24 cellular contexts compared by ENCODE assay signal in the genomic region with DNA sequence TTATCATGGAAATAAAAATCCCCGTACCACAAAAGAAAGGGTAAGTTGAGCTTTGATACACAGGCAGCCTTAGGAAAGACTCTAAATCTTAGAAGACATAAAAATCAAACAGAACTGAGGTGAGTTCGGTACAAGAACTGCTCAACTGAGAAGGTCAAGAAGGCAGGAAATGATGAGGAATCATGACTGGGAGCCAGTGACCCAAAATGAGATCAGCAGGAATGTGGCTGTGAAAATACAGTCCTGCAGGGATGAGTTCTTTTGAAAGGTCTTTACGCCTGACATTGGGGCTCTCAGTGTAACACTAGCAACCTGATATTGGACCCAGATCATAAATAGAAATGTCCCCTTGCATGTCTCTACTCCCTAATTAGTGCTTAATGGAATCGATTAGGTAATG. TPM values are rescaled to one million over a fixed set of nuclear protein-coding genes. Genes with fewer than 3 reads are reported as not detected.
DNase-seq lines count a peak whose midpoint lies in the region; ATAC-seq and TF ChIP-seq lines count a peak whose summit lies in the region.
"Had no signal": no experiment of that assay in that cellular context is flagged by ENCODE, and none has a peak within 500 bp of the region (broad histone marks: within the 10 kb centered on the region; RNA-seq: fewer than 3 reads in every experiment).

No MANE protein-coding gene starts in this region.

- DNase-seq in AG10803 (ENCODE audit: low read depth) (peak; percentile 44), LHCN-M2 (ENCODE audit: low read depth) (peak; percentile 25), chondrocyte (ENCODE audit: low spot score) (no peak), kidney glomerular epithelial cell (lab: John Stamatoyannopoulos, UW) (peak; percentile 43), T-helper 17 cell (no peak), T-cell (no peak)
- DNase-seq: activated CD4-positive, alpha-beta T cell treated with anti-CD3 and anti-CD28 coated beads for 36 hours; activated naive CD8-positive, alpha-beta T cell treated with anti-CD3 and anti-CD28 coated beads, Interleukin-2, amount 10 ng/mL, durations not matched to agents 7 days and 5 days; caudate nucleus; DMS153; dorsolateral prefrontal cortex; NCI-H1417; NCI-H2107; NCI-H510A; posterior cingulate gyrus; RPMI8226 had no signal

- POLR2A ChIA-PET in T-cell (lab: Charles Lee): no interaction called here

- no peaks in the 10 kb centered on the region for H3K9me3 Mint-ChIP-seq in chondrocyte (ENCODE audit: low read depth)
- peaks cover 2 to 19% (median 8%) of the 10 kb centered on the region in 3 donors for H3K9me3 Mint-ChIP-seq in T-cell

- H3K4me3 Mint-ChIP-seq in chondrocyte (ENCODE audit: unreplicated experiment) (no peak overlapping the region), T-helper 17 cell (no peak overlapping the region), T-cell (no peak overlapping the region)
- H3K4me3 Mint-ChIP-seq: activated CD4-positive, alpha-beta T cell treated with anti-CD3 and anti-CD28 coated beads for 36 hours; activated naive CD8-positive, alpha-beta T cell treated with anti-CD3 and anti-CD28 coated beads, Interleukin-2, amount 10 ng/mL, durations not matched to agents 7 days and 5 days; mesothelial cell of epicardium; natural killer cell treated with Interleukin-12 subunit alpha and Interleukin-12 subunit beta and Interleukin-15 and Interleukin-18, amount 100 ng/mL, for 72 hours; stimulated activated memory B cell treated with anti-CD40 and anti-IgM and Interleukin-4, amounts not matched to agents 10 μg/mL and 1 μg/mL and 100 μg/mL, for 72 hours had no signal

- ATAC-seq in HG02623 (IDR thresholded peaks at IDR 0.05; ENCODE audit: unreplicated experiment): no peak
- ATAC-seq in T-helper 17 cell: no peak
- ATAC-seq in T-cell (replicated peaks in 1 of 4): no peak
- ATAC-seq in HG02938 (IDR thresholded peaks at IDR 0.05; ENCODE audit: unreplicated experiment): no peak
- ATAC-seq: activated CD4-positive, alpha-beta T cell treated with anti-CD3 and anti-CD28 coated beads for 36 hours; left lobe of liver; natural killer cell treated with Interleukin-12 subunit alpha and Interleukin-12 subunit beta and Interleukin-15 and Interleukin-18, amount 100 ng/mL, for 72 hours; sciatic nerve; stimulated activated memory B cell treated with anti-CD40 and anti-IgM and Interleukin-4, amounts not matched to agents 10 μg/mL and 1 μg/mL and 100 μg/mL, for 72 hours had no signal

- peaks cover 67% of the 10 kb centered on the region for H3K4me1 Mint-ChIP-seq in chondrocyte (ENCODE audit: low read depth)
- no peaks in the 10 kb centered on the region for H3K4me1 Mint-ChIP-seq in T-helper 17 cell
- H3K4me1 Mint-ChIP-seq in T-cell: no peaks in the 10 kb centered on the region
- H3K4me1 Mint-ChIP-seq: activated CD4-positive, alpha-beta T cell treated with anti-CD3 and anti-CD28 coated beads for 36 hours; activated naive CD8-positive, alpha-beta T cell treated with anti-CD3 and anti-CD28 coated beads, Interleukin-2, amount 10 ng/mL, durations not matched to agents 7 days and 5 days; stimulated activated memory B cell treated with anti-CD40 and anti-IgM and Interleukin-4, amounts not matched to agents 10 μg/mL and 1 μg/mL and 100 μg/mL, for 72 hours had no signal

- H3K36me3 Mint-ChIP-seq in chondrocyte (ENCODE audit: low read depth) (no peaks in the 10 kb centered on the region), T-helper 17 cell (ENCODE audit: low read depth) (no peaks in the 10 kb centered on the region), T-cell (no peaks in the 10 kb centered on the region)
- H3K36me3 Mint-ChIP-seq: activated naive CD8-positive, alpha-beta T cell treated with anti-CD3 and anti-CD28 coated beads, Interleukin-2, amount 10 ng/mL, durations not matched to agents 7 days and 5 days; mesothelial cell of epicardium; natural killer cell treated with Interleukin-12 subunit alpha and Interleukin-12 subunit beta and Interleukin-15 and Interleukin-18, amount 100 ng/mL, for 72 hours; stimulated activated memory B cell treated with anti-CD40 and anti-IgM and Interleukin-4, amounts not matched to agents 10 μg/mL and 1 μg/mL and 100 μg/mL, for 72 hours had no signal

- TF ChIP-seq CTCF in AG10803 (conservative IDR thresholded peaks at IDR 0.05; ENCODE audit: low read length): no peak
- TF ChIP-seq CTCF in chondrocyte (IDR thresholded peaks at IDR 0.05): no peak

- H3K9me3 ChIP-seq in T-helper 17 cell (ENCODE audit: control insufficient read depth, low read length, poor library complexity, severe bottlenecking): no peaks in the 10 kb centered on the region

- CTCF ChIA-PET in T-cell (lab: Charles Lee): no interaction called here

- H3K27ac Mint-ChIP-seq in chondrocyte (ENCODE audit: unreplicated experiment) (peak overlapping the region; percentile 15), T-helper 17 cell (no peak overlapping the region), T-cell (no peak overlapping the region)
- H3K27ac Mint-ChIP-seq: activated CD4-positive, alpha-beta T cell treated with anti-CD3 and anti-CD28 coated beads for 36 hours; activated naive CD8-positive, alpha-beta T cell treated with anti-CD3 and anti-CD28 coated beads, Interleukin-2, amount 10 ng/mL, durations not matched to agents 7 days and 5 days; activated T-helper 2 cell treated with anti-CD3 and anti-CD28 coated beads, Interferon-gamma antibody, Interleukin-2, Interleukin-4, amounts not matched to agents 10 μg/mL and 5 μg/mL and 100 μg/mL, durations not matched to agents 14 hours and 24 hours and 36 hours; mesothelial cell of epicardium; natural killer cell treated with Interleukin-12 subunit alpha and Interleukin-12 subunit beta and Interleukin-15 and Interleukin-18, amount 100 ng/mL, for 72 hours; stimulated activated memory B cell treated with anti-CD40 and anti-IgM and Interleukin-4, amounts not matched to agents 10 μg/mL and 1 μg/mL and 100 μg/mL, for 72 hours had no signal

- no peaks in the 10 kb centered on the region for H3K27me3 Mint-ChIP-seq in chondrocyte (ENCODE audit: low read depth)
- no peaks in the 10 kb centered on the region for H3K27me3 Mint-ChIP-seq in T-helper 17 cell
- H3K27me3 Mint-ChIP-seq in T-cell: no peaks in the 10 kb centered on the region
- H3K27me3 Mint-ChIP-seq: activated CD4-positive, alpha-beta T cell treated with anti-CD3 and anti-CD28 coated beads for 36 hours; activated naive CD8-positive, alpha-beta T cell treated with anti-CD3 and anti-CD28 coated beads, Interleukin-2, amount 10 ng/mL, durations not matched to agents 7 days and 5 days; natural killer cell treated with Interleukin-12 subunit alpha and Interleukin-12 subunit beta and Interleukin-15 and Interleukin-18, amount 100 ng/mL, for 72 hours; stimulated activated memory B cell treated with anti-CD40 and anti-IgM and Interleukin-4, amounts not matched to agents 10 μg/mL and 1 μg/mL and 100 μg/mL, for 72 hours had no signal

- H3K4me3 ChIP-seq in AG10803 (ENCODE audit: low read length): no peak overlapping the region
- H3K4me3 ChIP-seq: dorsolateral prefrontal cortex had no signal

RNA-seq across cellular contexts. Expression of gene CDH11, which starts 56.3 kb away (rescaled TPM):
- total RNA-seq in LHCN-M2 (2014; rRNA removed) (57.7 and 77.5 TPM in 2 replicates), chondrocyte (936 to 1,062 TPM (median 970 TPM) in 3 replicates), T-helper 17 cell (not detected), T-cell (1 to 10 TPM in 1 of 5 donors, under 1 TPM in 2, not detected in 2; 0.10 to 1.1 (median 0.53) TPM)
- polyA plus RNA-seq in LHCN-M2 (2012): 68.4 TPM
- total RNA-seq: activated CD4-positive, alpha-beta T cell treated with anti-CD3 and anti-CD28 coated beads for 36 hours; activated naive CD8-positive, alpha-beta T cell treated with anti-CD3 and anti-CD28 coated beads, Interleukin-2, amount 10 ng/mL, durations not matched to agents 7 days and 5 days; activated T-helper 2 cell treated with anti-CD3 and anti-CD28 coated beads, Interferon-gamma antibody, Interleukin-2, Interleukin-4, amounts not matched to agents 10 μg/mL and 5 μg/mL and 100 μg/mL, durations not matched to agents 14 hours and 24 hours and 36 hours; natural killer cell treated with Interleukin-12 subunit alpha and Interleukin-12 subunit beta and Interleukin-15 and Interleukin-18, amount 100 ng/mL, for 72 hours had no signal

Comparison
In these comparisons a context has a peak if more than half of its experiments do, and no peak if none do; other contexts are left out.
1. DNase-seq: peak in AG10803 (single experiment), LHCN-M2 (single experiment) and kidney glomerular epithelial cell (single experiment); none in chondrocyte (single experiment), T-helper 17 cell (0 of 3) and T-cell (0 of 34).
2. RNA of gene CDH11, which starts 56.3 kb away (total RNA-seq): 936 to 1,062 TPM in chondrocyte and 57.7 to 77.5 TPM in LHCN-M2; 0.10 to 1.1 TPM in T-cell and not detected in T-helper 17 cell; every median in the first group is over 10 times any median in the second.